Comparison of ENCODE assay signal across 24 cellular contexts in the genomic region with DNA sequence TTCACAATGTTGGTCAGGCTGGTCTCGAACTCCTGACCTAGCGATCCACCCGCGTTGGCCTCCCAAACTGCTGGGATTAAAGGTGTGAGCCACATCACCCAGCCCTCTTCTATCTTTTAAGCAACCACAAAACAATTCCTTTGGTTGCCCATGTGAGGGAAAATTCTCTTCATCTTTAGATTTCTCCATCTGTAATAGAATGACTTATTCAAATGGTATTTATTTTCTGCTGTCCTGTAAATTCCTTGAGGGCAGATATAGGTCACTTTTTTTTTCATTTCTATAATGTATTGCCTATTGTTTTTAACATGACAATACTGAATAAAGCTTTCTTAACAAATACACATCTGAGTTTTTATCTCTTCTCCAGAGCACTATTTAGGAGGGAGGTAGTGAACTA.
DNase-seq lines count a peak whose midpoint lies in the region; ATAC-seq and TF ChIP-seq lines count a peak whose summit lies in the region.
"Had no signal": no experiment of that assay in that cellular context is flagged by ENCODE, and none has a peak within 500 bp of the region (broad histone marks: within the 10 kb centered on the region; RNA-seq: fewer than 3 reads in every experiment).

No MANE protein-coding gene starts in this region.

- no peaks in the 10 kb centered on the region for H3K9me3 ChIP-seq in upper lobe of left lung
- H3K9me3 ChIP-seq: A549, Peyer's patch had no signal

- TF ChIP-seq CTCF in AG09309 (IDR thresholded peaks at IDR 0.05; ENCODE audit: control insufficient read depth, insufficient read depth, low read depth, low read length, missing control alignments) (no peak), foreskin fibroblast (IDR thresholded peaks at IDR 0.05; ENCODE audit: low read depth, low read length) (no peak), upper lobe of left lung (IDR thresholded peaks at IDR 0.05) (no peak)

- H3K27ac ChIP-seq in upper lobe of left lung, result no peak overlapping the region
- H3K27ac ChIP-seq: A549, cardiac muscle cell, dorsolateral prefrontal cortex, heart right ventricle, Peyer's patch, SK-N-MC, spleen had no signal

- DNase-seq in AG09309 (ENCODE audit: low read depth), result peak; percentile 38
- peak; percentile 64 for DNase-seq in HS-5 (ENCODE audit: low read depth)
- peak; percentile 80 for DNase-seq in amniotic epithelial cell (ENCODE audit: low read depth)
- DNase-seq in foreskin fibroblast, result peak; percentile 22 to 24
- DNase-seq in upper lobe of left lung, result no peak
- no peak for DNase-seq in NCI-H524 (lab: John Stamatoyannopoulos, UW)
- DNase-seq in central memory CD4-positive, alpha-beta T cell, result no peak
- DNase-seq: DMS 273 treated with DMSO at 0.1 percent for 48 hours; dorsolateral prefrontal cortex; erythroblast; GF-D8; heart right ventricle; NCI-H1417; NCI-H2171 treated with DMSO at 0.1 percent for 48 hours; Peyer's patch; spleen; stimulated activated CD4-positive, alpha-beta T cell treated with anti-CD3 and anti-CD28 coated beads, Interleukin-4, amount 100 ng/mL, for 4 hours; T1000 had no signal

- WGBS in upper lobe of left lung, 2 donors, result 86 to 90% methylated on average over 4 of the region's 4 CpGs

- no peak for TF ChIP-seq EP300 in upper lobe of left lung (IDR thresholded peaks at IDR 0.05)

- no peak for TF ChIP-seq POLR2A in upper lobe of left lung (IDR thresholded peaks at IDR 0.05)

- H3K4me3 ChIP-seq in AG09309 (ENCODE audit: control insufficient read depth, low read depth, low read length), result no peak overlapping the region
- H3K4me3 ChIP-seq in foreskin fibroblast (ENCODE audit: low read depth in 1 of 2, low read length in 2 of 2), result no peak overlapping the region
- H3K4me3 ChIP-seq in upper lobe of left lung, result no peak overlapping the region
- H3K4me3 ChIP-seq: A549, cardiac muscle cell, dorsolateral prefrontal cortex, heart right ventricle, Peyer's patch, SK-N-MC, spleen had no signal

- H3K36me3 ChIP-seq in upper lobe of left lung, result no peaks in the 10 kb centered on the region
- H3K36me3 ChIP-seq: cardiac muscle cell, heart right ventricle, Peyer's patch, spleen had no signal

- H3K4me1 ChIP-seq in upper lobe of left lung, result no peaks in the 10 kb centered on the region
- H3K4me1 ChIP-seq: heart right ventricle, Peyer's patch, spleen had no signal

- no peaks in the 10 kb centered on the region for H3K27me3 ChIP-seq in upper lobe of left lung
- H3K27me3 ChIP-seq: cardiac muscle cell, dorsolateral prefrontal cortex, heart right ventricle, Peyer's patch, spleen had no signal

- no peak for ATAC-seq in GM21526 (IDR thresholded peaks at IDR 0.05; ENCODE audit: low FRiP score, unreplicated experiment)
- ATAC-seq in upper lobe of left lung (ENCODE audit: low FRiP score in 2 of 2), result no peak
- ATAC-seq: A549; activated CD4-positive, CD25-positive, alpha-beta regulatory T cell treated with anti-CD3 and anti-CD28 coated beads, Interleukin-2, amount 50 U/mL, for 24 hours; activated naive CD4-positive, alpha-beta T cell treated with anti-CD3 and anti-CD28 coated beads, Interleukin-2, amount 50 U/mL, for 72 hours; heart right ventricle had no signal

Comparison
In these comparisons a context has a peak if more than half of its experiments do, and no peak if none do; other contexts are left out.
1. DNase-seq: peak in AG09309 (single experiment), HS-5 (single experiment), amniotic epithelial cell (single experiment) and foreskin fibroblast (2 of 2); none in upper lobe of left lung (0 of 2), NCI-H524 (0 of 2) and central memory CD4-positive, alpha-beta T cell (single experiment).